ENCODE assay signal across 8 cellular contexts in genomic region chr5:1599005-1599722, GRCh38.
A peak's percentile ranks its signal among the peaks of the same experiment; 100 is the strongest.
DNase-seq lines count a peak whose midpoint lies in the region; ATAC-seq and TF ChIP-seq lines count a peak whose summit lies in the region.
"Not testable (repeated sequence)": the region's sequence is repeated elsewhere in the genome, so short reads cannot be mapped to it uniquely, and the experiment has no call there.

No MANE protein-coding gene starts in this region.

- not testable (repeated sequence) for H3K4me3 ChIP-seq in PC-9, lung

- H3K36me3 Mint-ChIP-seq in CD14-positive monocyte = peaks cover 0 to 37% of the 10 kb centered on the region in 2 donors
- not testable (repeated sequence) for H3K36me3 Mint-ChIP-seq in activated naive CD4-positive, alpha-beta T cell treated with anti-CD3 and anti-CD28 coated beads, Interleukin-2, amount 50 U/mL, for 72 hours; stimulated activated memory B cell treated with anti-CD40 and anti-IgM and Interleukin-4, amounts not matched to agents 10 μg/mL and 1 μg/mL and 100 μg/mL, for 72 hours

- not testable (repeated sequence) for H3K9me3 ChIP-seq in PC-9 (ENCODE audit: insufficient read depth, low read depth); lung (ENCODE audit: control insufficient read depth in 2 of 2, insufficient read depth in 1 of 2, low read length in 1 of 2)

- peak; percentile 31 for TF ChIP-seq CTCF in CD14-positive monocyte (IDR thresholded peaks at IDR 0.05)
- TF ChIP-seq CTCF in GM13976 (IDR thresholded peaks at IDR 0.05; ENCODE audit: borderline replicate concordance, control extremely low read depth, extremely low read depth, insufficient read depth, missing control alignments) = peak; percentile 17
- TF ChIP-seq CTCF in PC-9 (conservative IDR thresholded peaks at IDR 0.05) = peak; percentile 87
- TF ChIP-seq CTCF in lung (IDR thresholded peaks at IDR 0.05; ENCODE audit: control extremely low read depth, extremely low read depth) = peak; percentile 2

- not testable (repeated sequence) for H2AFZ ChIP-seq in PC-9

- H3K4me1 Mint-ChIP-seq in CD14-positive monocyte = peaks cover 11% of the 10 kb centered on the region
- peaks cover 29% of the 10 kb centered on the region for H3K4me1 Mint-ChIP-seq in stimulated activated memory B cell treated with anti-CD40 and anti-IgM and Interleukin-4, amounts not matched to agents 10 μg/mL and 1 μg/mL and 100 μg/mL, for 72 hours

- CTCF ChIA-PET in PC-9 (lab: Charles Lee) = not testable (repeated sequence)

- peak; percentile 25; the same call in 1 of the 2 replicates for TF ChIP-seq RAD21 in Ishikawa (IDR thresholded peaks at IDR 0.05; ENCODE audit: low read depth)

- not testable (repeated sequence) for H3K79me2 ChIP-seq in PC-9 (ENCODE audit: low read depth)

- 52 to 62% methylated on average over 4 to 5 of the region's 5 CpGs for WGBS in lung, 2 donors

- POLR2A ChIA-PET in PC-9 (lab: Charles Lee; ENCODE audit: unreplicated experiment) = not testable (repeated sequence)

- peaks cover 2 to 16% (median 3%) of the 10 kb centered on the region in 7 donors for H3K9me3 Mint-ChIP-seq in CD14-positive monocyte
- H3K9me3 Mint-ChIP-seq in activated naive CD4-positive, alpha-beta T cell treated with anti-CD3 and anti-CD28 coated beads, Interleukin-2, amount 50 U/mL, for 72 hours; stimulated activated memory B cell treated with anti-CD40 and anti-IgM and Interleukin-4, amounts not matched to agents 10 μg/mL and 1 μg/mL and 100 μg/mL, for 72 hours: not testable (repeated sequence)

- intact Hi-C loops in CD14-positive monocyte (cut with micrococcal nuclease); PC-9 (cut with micrococcal nuclease; ENCODE audit: unreplicated experiment): not testable (repeated sequence)

- H3K27me3 ChIP-seq in PC-9 (ENCODE audit: insufficient read depth, low read depth) = peaks cover 31% of the 10 kb centered on the region
- not testable (repeated sequence) for H3K27me3 ChIP-seq in lung (ENCODE audit: control insufficient read depth, insufficient read depth)

- TF ChIP-seq EP300 in Ishikawa (IDR thresholded peaks at IDR 0.05; ENCODE audit: borderline replicate concordance) = not testable (repeated sequence)

- not testable (repeated sequence) for H3K27ac ChIP-seq in PC-9; lung (ENCODE audit: low read depth in 1 of 2, low read length in 1 of 2)

- H3F3A ChIP-seq in PC-9 (ENCODE audit: insufficient read depth, low read depth) = not testable (repeated sequence)

- H3K4me2 ChIP-seq in PC-9 = 0 out of 2 replicates have a peak overlapping the region, but pooled peaks have one; percentile 1

- not testable (repeated sequence) for BruUV-seq in PC-9 (replicated peaks; lab: Mats Ljungman, UMichigan)

- peak overlapping the region in 1 of 2 donors; percentile 35 for H3K4me3 Mint-ChIP-seq in CD14-positive monocyte
- not testable (repeated sequence) for H3K4me3 Mint-ChIP-seq in stimulated activated memory B cell treated with anti-CD40 and anti-IgM and Interleukin-4, amounts not matched to agents 10 μg/mL and 1 μg/mL and 100 μg/mL, for 72 hours

- H4K20me1 ChIP-seq in PC-9 (ENCODE audit: insufficient read depth) = not testable (repeated sequence)

- in situ Hi-C loops in GM13976 (cut with MboI; ENCODE audit: low sequenced_read_pairs, unreplicated experiment) = not testable (repeated sequence)

- H3K27me3 Mint-ChIP-seq in CD14-positive monocyte (ENCODE audit: low read depth in 3 of 3) = peaks cover 54 to 55% (median 54%) of the 10 kb centered on the region in 3 donors
- H3K27me3 Mint-ChIP-seq in stimulated activated memory B cell treated with anti-CD40 and anti-IgM and Interleukin-4, amounts not matched to agents 10 μg/mL and 1 μg/mL and 100 μg/mL, for 72 hours = not testable (repeated sequence)

- H3K27ac Mint-ChIP-seq in CD14-positive monocyte = peak overlapping the region in 1 of 7 donors; percentile 34
- peak overlapping the region in 1 of 2 donors; percentile 57 for H3K27ac Mint-ChIP-seq in activated naive CD4-positive, alpha-beta T cell treated with anti-CD3 and anti-CD28 coated beads, Interleukin-2, amount 50 U/mL, for 72 hours
- peak overlapping the region; percentile 89 for H3K27ac Mint-ChIP-seq in stimulated activated memory B cell treated with anti-CD40 and anti-IgM and Interleukin-4, amounts not matched to agents 10 μg/mL and 1 μg/mL and 100 μg/mL, for 72 hours

- peak; percentile 81 to 88 for ATAC-seq in activated naive CD4-positive, alpha-beta T cell treated with anti-CD3 and anti-CD28 coated beads, Interleukin-2, amount 50 U/mL, for 72 hours
- peak; percentile 72 for ATAC-seq in esophagus mucosa
- not testable (repeated sequence) for ATAC-seq in lung (ENCODE audit: insufficient read depth, low FRiP score)
- ATAC-seq in stimulated activated memory B cell treated with anti-CD40 and anti-IgM and Interleukin-4, amounts not matched to agents 10 μg/mL and 1 μg/mL and 100 μg/mL, for 72 hours = peak; percentile 62

- H3K9me2 ChIP-seq in PC-9 (ENCODE audit: insufficient read depth) = not testable (repeated sequence)

- not testable (repeated sequence) for H3K36me3 ChIP-seq in PC-9 (ENCODE audit: low read depth); lung (ENCODE audit: control insufficient read depth in 2 of 2, insufficient read depth in 2 of 2, low read length in 2 of 2)

- DNase-seq in CD14-positive monocyte (ENCODE audit: low spot score); GM13976 (ENCODE audit: low spot score); activated naive CD4-positive, alpha-beta T cell treated with anti-CD3 and anti-CD28 coated beads, Interleukin-2, amount 50 U/mL, for 72 hours (ENCODE audit: low spot score in 2 of 2); lung (ENCODE audit: low spot score): not testable (repeated sequence)
- peak; percentile 40 to 82 for DNase-seq in PC-9

- H3K4me1 ChIP-seq in PC-9 (replicated peaks; ENCODE audit: insufficient read depth); lung (ENCODE audit: control insufficient read depth in 2 of 2, insufficient read depth in 2 of 2, low read length in 2 of 2): not testable (repeated sequence)

Comparison
In these comparisons a context has a peak if more than half of its experiments do, and no peak if none do; other contexts are left out.
1. CTCF ChIP-seq: peak in every context shown above with its lines; median percentile 87 in PC-9; 31 in CD14-positive monocyte; 17 in GM13976; 2 in lung.